Comparison of ENCODE assay signal across 12 cellular contexts in the genomic region with DNA sequence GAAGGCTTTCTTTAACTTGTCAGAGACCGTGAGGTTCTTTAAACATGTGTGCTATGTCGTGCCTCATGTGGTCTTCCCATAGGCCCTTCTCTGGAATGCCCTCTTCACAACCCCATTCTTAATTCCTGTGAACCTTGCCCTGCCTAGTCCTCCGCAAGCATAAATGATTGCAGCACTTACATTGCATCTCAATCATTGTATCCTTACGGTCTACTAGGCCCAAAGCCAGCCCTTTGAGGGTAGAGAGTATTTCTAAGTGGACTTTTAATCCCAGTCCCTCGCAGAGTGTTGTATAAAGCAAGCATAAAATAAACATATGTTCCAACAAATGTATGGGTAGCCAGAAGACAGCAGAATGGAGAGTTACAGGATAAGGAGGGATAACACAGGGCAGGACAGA.
A peak's percentile ranks its signal among the peaks of the same experiment; 100 is the strongest.
DNase-seq lines count a peak whose midpoint lies in the region; ATAC-seq, FAIRE-seq and TF ChIP-seq lines count a peak whose summit lies in the region.
"Had no signal": no experiment of that assay in that cellular context is flagged by ENCODE, and none has a peak within 500 bp of the region (broad histone marks: within the 10 kb centered on the region; RNA-seq: fewer than 3 reads in every experiment).

No MANE protein-coding gene starts in this region.

- H3K27ac ChIP-seq in CD4-positive, alpha-beta memory T cell (ENCODE audit: low read depth, low read length): peak overlapping the region; percentile 32
- peak overlapping the region; percentile 17 for H3K27ac ChIP-seq in GM23248
- peak overlapping the region; percentile 74 for H3K27ac ChIP-seq in brain microvascular endothelial cell
- H3K27ac ChIP-seq: uterus had no signal

- no peak overlapping the region for H3K4me2 ChIP-seq in GM23248 (ENCODE audit: unreplicated experiment)

- CTCF ChIA-PET in CD4-positive, alpha-beta memory T cell (lab: Charles Lee; ENCODE audit: partially characterized antibody): interaction anchor here (2.3 kb wide), 1 partner anchor 151 kb away, joined by 9 read pairs; no protein-coding TSS in a partner anchor

- no peak overlapping the region for H2AFZ ChIP-seq in GM23248

- TF ChIP-seq CTCF in brain microvascular endothelial cell (IDR thresholded peaks at IDR 0.05; ENCODE audit: low read depth, low read length, missing control alignments): no peak

- FAIRE-seq in GM19239 (lab: Jason Lieb, UNC): no peak
- FAIRE-seq: G401.6, islet of Langerhans had no signal

- no peaks in the 10 kb centered on the region for H3K36me3 ChIP-seq in CD4-positive, alpha-beta memory T cell (ENCODE audit: insufficient read depth, low read length)
- H3K36me3 ChIP-seq in GM23248 (ENCODE audit: low read depth): no peaks in the 10 kb centered on the region
- H3K36me3 ChIP-seq in brain microvascular endothelial cell (replicated peaks): peaks cover 2% of the 10 kb centered on the region
- H3K36me3 ChIP-seq: uterus had no signal

- H3K27me3 Mint-ChIP-seq in CD4-positive, alpha-beta memory T cell: no peaks in the 10 kb centered on the region
- no peaks in the 10 kb centered on the region for H3K27me3 Mint-ChIP-seq in natural killer cell treated with Interleukin-12 subunit alpha and Interleukin-12 subunit beta and Interleukin-15 and Interleukin-18, amount 100 ng/mL, for 72 hours

- intact Hi-C loops in CD4-positive, alpha-beta memory T cell (cut with micrococcal nuclease): loop anchor here (2.0 to 5.0 kb wide), 2 partner anchors 40 to 62 kb away; no protein-coding TSS in a partner anchor

- peaks cover 84% of the 10 kb centered on the region for H3K79me2 ChIP-seq in GM23248 (ENCODE audit: insufficient read depth)

- no peak overlapping the region for H3K4me3 ChIP-seq in CD4-positive, alpha-beta memory T cell (ENCODE audit: low read length in 2 of 2)
- H3K4me3 ChIP-seq in GM23248: no peak overlapping the region
- H3K4me3 ChIP-seq in brain microvascular endothelial cell (ENCODE audit: low read depth, low read length): no peak overlapping the region
- H3K4me3 ChIP-seq: uterus had no signal

- 86 to 89% methylated on average over 5 of the region's 5 CpGs for WGBS in GM23248 (ENCODE audit: low coverage in 1 of 2, low lambda C conversion rate in 2 of 2, missing lambda C conversion rate in 2 of 2), 2 experiments

- H3K9me3 ChIP-seq in CD4-positive, alpha-beta memory T cell (ENCODE audit: control insufficient read depth in 1 of 2, low read length in 2 of 2): no peaks in the 10 kb centered on the region
- H3K9me3 ChIP-seq in GM23248 (ENCODE audit: low read depth): no peaks in the 10 kb centered on the region
- H3K9me3 ChIP-seq: uterus had no signal

- no peaks in the 10 kb centered on the region for H4K20me1 ChIP-seq in GM23248 (ENCODE audit: insufficient read depth)

- no peaks in the 10 kb centered on the region for H3K27me3 ChIP-seq in CD4-positive, alpha-beta memory T cell (ENCODE audit: insufficient read depth, low read length)
- no peaks in the 10 kb centered on the region for H3K27me3 ChIP-seq in GM23248 (replicated peaks; ENCODE audit: insufficient read depth)
- H3K27me3 ChIP-seq in brain microvascular endothelial cell (replicated peaks): no peaks in the 10 kb centered on the region
- H3K27me3 ChIP-seq: uterus had no signal

- in situ Hi-C loops in GM23248 (cut with MboI): loop anchor here (10.0 kb wide), 1 partner anchor 372 kb away; no protein-coding TSS in a partner anchor
- in situ Hi-C loops in brain microvascular endothelial cell (cut with HindIII; ENCODE audit: low pct_ligation_motif_present, low sequenced_read_pairs): no loop called here

- no peak overlapping the region for H3K9ac ChIP-seq in GM23248

- no peak for ATAC-seq in natural killer cell treated with Interleukin-12 subunit alpha and Interleukin-12 subunit beta and Interleukin-15 and Interleukin-18, amount 100 ng/mL, for 72 hours
- ATAC-seq in GM18909 (IDR thresholded peaks at IDR 0.05; ENCODE audit: poor library complexity, unreplicated experiment): no peak

- H3K4me3 Mint-ChIP-seq in CD4-positive, alpha-beta memory T cell: peak overlapping the region in 6 of 8 donors; percentile 4 to 52 (median 27)
- peak overlapping the region; percentile 26 for H3K4me3 Mint-ChIP-seq in natural killer cell treated with Interleukin-12 subunit alpha and Interleukin-12 subunit beta and Interleukin-15 and Interleukin-18, amount 100 ng/mL, for 72 hours

- peaks cover 65 to 82% (median 75%) of the 10 kb centered on the region in 4 donors for H3K4me1 Mint-ChIP-seq in CD4-positive, alpha-beta memory T cell
- peaks cover 76 to 78% of the 10 kb centered on the region in 2 donors for H3K4me1 Mint-ChIP-seq in natural killer cell treated with Interleukin-12 subunit alpha and Interleukin-12 subunit beta and Interleukin-15 and Interleukin-18, amount 100 ng/mL, for 72 hours (ENCODE audit: low read depth in 2 of 2)

- H3K27ac Mint-ChIP-seq in CD4-positive, alpha-beta memory T cell: peak overlapping the region; percentile 54 to 91 (median 76)
- H3K27ac Mint-ChIP-seq in natural killer cell treated with Interleukin-12 subunit alpha and Interleukin-12 subunit beta and Interleukin-15 and Interleukin-18, amount 100 ng/mL, for 72 hours: peak overlapping the region; percentile 90 to 94

- no peaks in the 10 kb centered on the region for H3K9me2 ChIP-seq in GM23248 (ENCODE audit: insufficient read depth)

- H3K9me3 Mint-ChIP-seq in CD4-positive, alpha-beta memory T cell: no peaks in the 10 kb centered on the region
- peaks cover 13% of the 10 kb centered on the region for H3K9me3 Mint-ChIP-seq in natural killer cell treated with Interleukin-12 subunit alpha and Interleukin-12 subunit beta and Interleukin-15 and Interleukin-18, amount 100 ng/mL, for 72 hours

- POLR2A ChIA-PET in CD4-positive, alpha-beta memory T cell (lab: Charles Lee; ENCODE audit: partially characterized antibody): no interaction called here

- H3K36me3 Mint-ChIP-seq in CD4-positive, alpha-beta memory T cell: peaks cover 0 to 3% of the 10 kb centered on the region in 2 donors
- peaks cover 40% of the 10 kb centered on the region for H3K36me3 Mint-ChIP-seq in natural killer cell treated with Interleukin-12 subunit alpha and Interleukin-12 subunit beta and Interleukin-15 and Interleukin-18, amount 100 ng/mL, for 72 hours

- peaks cover 73% of the 10 kb centered on the region for H3K4me1 ChIP-seq in CD4-positive, alpha-beta memory T cell (ENCODE audit: insufficient read depth, low read length)
- no peaks in the 10 kb centered on the region for H3K4me1 ChIP-seq in GM23248 (ENCODE audit: insufficient read depth)
- H3K4me1 ChIP-seq: uterus had no signal

- peaks cover 4% of the 10 kb centered on the region; the same call in 1 of the 2 replicates for H3F3A ChIP-seq in GM23248 (ENCODE audit: insufficient read depth)

- no peak for DNase-seq in CD4-positive, alpha-beta memory T cell
- DNase-seq in GM23248 (no peak), brain microvascular endothelial cell (no peak), GM19238 (ENCODE audit: insufficient read length, low spot score) (no peak), GM19239 (ENCODE audit: insufficient read length, low spot score) (no peak)
- DNase-seq in natural killer cell treated with Interleukin-12 subunit alpha and Interleukin-12 subunit beta and Interleukin-15 and Interleukin-18, amount 100 ng/mL, for 72 hours (ENCODE audit: low spot score): no peak
- DNase-seq: activated CD4-positive, CD25-positive, alpha-beta regulatory T cell; stimulated activated CD4-positive, alpha-beta T cell treated with anti-CD3 and anti-CD28 coated beads, Interleukin-1b, Interleukin-23, amount 100 ng/mL, for 48 hours; uterus had no signal

Comparison
In these comparisons a context has a peak if more than half of its experiments do, and no peak if none do; other contexts are left out.
1. H3K27ac ChIP-seq: peak in every context shown above with its lines; median percentile 74 in brain microvascular endothelial cell; 32 in CD4-positive, alpha-beta memory T cell; 17 in GM23248.